33 cellular contexts compared by ENCODE assay signal in genomic region chr2:133148187-133148586, GRCh38.
"Had no signal": no experiment of that assay in that cellular context is flagged by ENCODE, and none has a peak within 500 bp of the region (broad histone marks: within the 10 kb centered on the region; RNA-seq: fewer than 3 reads in every experiment).

No MANE protein-coding gene starts in this region.

- ATAC-seq: activated naive CD4-positive, alpha-beta T cell treated with anti-CD3 and anti-CD28 coated beads, Interleukin-2, amount 50 U/mL, for 72 hours; activated naive CD8-positive, alpha-beta T cell treated with anti-CD3 and anti-CD28 coated beads, Interleukin-2, amount 50 U/mL, for 24 hours; activated T-cell treated with anti-CD3 and anti-CD28 coated beads, Interleukin-2, amount 50 U/mL, for 4 hours; activated T-cell treated with anti-CD3 and anti-CD28 coated beads, Interleukin-2, amount 50 U/mL, for 72 hours; activated T-helper 17 cell treated with anti-CD3 and anti-CD28 coated beads, Interleukin-2, amount 50 U/mL, for 72 hours; body of pancreas had no signal

- H3K27ac ChIP-seq: adrenal gland, ascending aorta, body of pancreas, brain microvascular endothelial cell, breast epithelium, cardiac muscle cell had no signal

- H3K36me3 ChIP-seq: adrenal gland, ascending aorta, brain microvascular endothelial cell, breast epithelium, cardiac muscle cell had no signal

- DNase-seq: activated effector memory CD4-positive, alpha-beta T cell treated with anti-CD3 and anti-CD28 coated beads, Interleukin-2, amount 50 U/mL, for 16 hours; activated effector memory CD4-positive, alpha-beta T cell treated with Interleukin-2 at 50 U/mL for 16 hours; activated gamma-delta T cell; activated gamma-delta T cell treated with Interleukin-2 at 50 U/mL for 16 hours; activated naive CD4-positive, alpha-beta T cell; activated naive CD4-positive, alpha-beta T cell treated with anti-CD3 and anti-CD28 coated beads for 36 hours; activated naive CD4-positive, alpha-beta T cell treated with anti-CD3 and anti-CD28 coated beads, Interleukin-2, amount 10 ng/mL, durations not matched to agents 7 days and 5 days; activated naive CD4-positive, alpha-beta T cell treated with anti-CD3 and anti-CD28 coated beads, Interleukin-2, amount 50 U/mL, for 16 hours; activated naive CD4-positive, alpha-beta T cell treated with Interleukin-2 at 50 U/mL for 16 hours; activated naive CD8-positive, alpha-beta T cell treated with anti-CD3 and anti-CD28 coated beads for 36 hours; activated naive CD8-positive, alpha-beta T cell treated with anti-CD3 and anti-CD28 coated beads, Interleukin-2, amount 10 ng/mL, durations not matched to agents 7 days and 5 days; activated naive CD8-positive, alpha-beta T cell treated with anti-CD3 and anti-CD28 coated beads, Interleukin-2, amount 50 U/mL, for 24 hours; activated T-cell treated with anti-CD3 and anti-CD28 coated beads, Interleukin-2, amount 50 U/mL, for 24 hours; activated T-cell treated with anti-CD3 and anti-CD28 coated beads, Interleukin-2, amount 50 U/mL, for 4 hours; activated T-cell treated with anti-CD3 and anti-CD28 coated beads, Interleukin-2, amount 50 U/mL, for 48 hours; activated T-cell treated with anti-CD3 and anti-CD28 coated beads, Interleukin-2, amount 50 U/mL, for 72 hours; adrenal gland; amniotic stem cell; amygdala; anterior cingulate cortex; aorta; body of pancreas; brain microvascular endothelial cell; caudate nucleus; central memory CD4-positive, alpha-beta T cell; cerebellar nuclear complex had no signal

- H3K4me3 ChIP-seq: adrenal gland, ascending aorta, body of pancreas, breast epithelium, cardiac muscle cell had no signal

- H3K27me3 ChIP-seq: adrenal gland, ascending aorta, body of pancreas, brain microvascular endothelial cell, breast epithelium, cardiac muscle cell had no signal

- H3K4me1 ChIP-seq: adrenal gland, ascending aorta, breast epithelium had no signal

- H3K9me3 ChIP-seq: adrenal gland, ascending aorta, body of pancreas, breast epithelium had no signal

- FAIRE-seq: astrocyte, bronchial epithelial cell had no signal
